1 cellular context compared by ENCODE assay signal in genomic region chr11:66841861-66842260, GRCh38.
TF ChIP-seq lines count a peak whose summit lies in the region.

No MANE protein-coding gene starts in this region.

TF ChIP-seq in WTC11, 78 proteins besides CTCF, POLR2A, EP300 and RAD21 (continued from another document):
- TF ChIP-seq ATF2 (CRISPR knock-in tag; IDR thresholded peaks at IDR 0.05; ENCODE audit: borderline replicate concordance, low read depth): no peak
- TF ChIP-seq AFF4 (CRISPR knock-in tag; IDR thresholded peaks at IDR 0.05; ENCODE audit: borderline replicate concordance): no peak
- TF ChIP-seq EMX1 (CRISPR knock-in tag; IDR thresholded peaks at IDR 0.05): no peak
- TF ChIP-seq PRRX2 (CRISPR knock-in tag; IDR thresholded peaks at IDR 0.05): no peak
- no peak for TF ChIP-seq NR2C2 (CRISPR knock-in tag; IDR thresholded peaks at IDR 0.05)
